18 cellular contexts compared by ENCODE assay signal in the genomic region with DNA sequence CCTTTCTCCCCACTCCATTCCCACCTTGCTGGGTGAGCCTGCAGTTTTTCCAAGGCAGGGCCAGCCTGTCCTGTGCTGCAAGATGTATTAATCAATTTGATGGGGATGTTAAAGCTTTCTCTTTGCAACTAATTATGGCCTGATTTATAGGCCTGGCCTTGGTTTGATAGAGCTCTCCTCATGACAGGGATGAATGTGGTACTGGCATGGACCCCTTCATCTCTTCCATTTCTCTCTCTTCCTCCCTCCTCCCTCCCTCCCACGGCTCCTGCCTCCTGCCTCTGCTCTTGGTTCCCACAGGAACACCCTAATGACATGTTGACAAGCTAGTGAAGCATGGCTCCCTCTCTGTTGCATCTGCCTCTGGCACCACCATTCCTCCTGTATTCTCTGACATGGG. TPM values are rescaled to one million over a fixed set of nuclear protein-coding genes. Genes with fewer than 3 reads are reported as not detected.
"Had no signal": no experiment of that assay in that cellular context is flagged by ENCODE, and none has a peak within 500 bp of the region (broad histone marks: within the 10 kb centered on the region; RNA-seq: fewer than 3 reads in every experiment).

No MANE protein-coding gene starts in this region.

- H3K27ac ChIP-seq: epithelial cell of prostate, neutrophil, tibial nerve, vagina had no signal

- H3K9me3 Mint-ChIP-seq: activated CD4-positive, alpha-beta memory T cell treated with anti-CD3 and anti-CD28 coated beads for 36 hours had no signal

- H3K27ac Mint-ChIP-seq: activated CD4-positive, alpha-beta memory T cell treated with anti-CD3 and anti-CD28 coated beads for 36 hours; activated naive CD8-positive, alpha-beta T cell had no signal

- H3K4me3 Mint-ChIP-seq: activated CD4-positive, alpha-beta memory T cell treated with anti-CD3 and anti-CD28 coated beads for 36 hours; activated naive CD8-positive, alpha-beta T cell had no signal

- H3K27me3 Mint-ChIP-seq: activated CD4-positive, alpha-beta memory T cell treated with anti-CD3 and anti-CD28 coated beads for 36 hours; activated naive CD8-positive, alpha-beta T cell had no signal

- H3K36me3 ChIP-seq: neutrophil, tibial nerve, vagina had no signal

- H3K4me1 ChIP-seq: tibial nerve, vagina had no signal

- H3K4me3 ChIP-seq: tibial nerve, vagina had no signal

- H3K9me3 ChIP-seq: neutrophil, tibial nerve, vagina had no signal

- H3K27me3 ChIP-seq: vagina had no signal

- H3K36me3 Mint-ChIP-seq: activated CD4-positive, alpha-beta memory T cell treated with anti-CD3 and anti-CD28 coated beads for 36 hours; activated naive CD8-positive, alpha-beta T cell had no signal

- DNase-seq: activated CD4-positive, alpha-beta memory T cell treated with anti-CD3 and anti-CD28 coated beads for 36 hours; activated gamma-delta T cell; activated T-cell treated with anti-CD3 and anti-CD28 coated beads, Interleukin-2, amount 50 U/mL, for 48 hours; dermis blood vessel endothelial cell; foreskin melanocyte; kidney glomerular epithelial cell; midbrain; retina; stimulated activated naive CD4-positive, alpha-beta T cell; substantia nigra; T-helper 9 cell had no signal

RNA-seq across cellular contexts. Expression of gene SKAP1, which starts 47.2 kb away (rescaled TPM):
- total RNA-seq: fibroblast of lung had no signal
- polyA plus RNA-seq: fibroblast of lung had no signal

RNA-seq across cellular contexts. Expression of gene HOXB1, which starts 53.6 kb away (rescaled TPM):
- total RNA-seq: activated CD4-positive, alpha-beta memory T cell treated with anti-CD3 and anti-CD28 coated beads for 36 hours; cerebellum; dermis blood vessel endothelial cell; fibroblast of lung; tibial nerve; vagina had no signal
- polyA plus RNA-seq: fibroblast of lung had no signal
